ENCODE assay signal across 8 cellular contexts in the genomic region with DNA sequence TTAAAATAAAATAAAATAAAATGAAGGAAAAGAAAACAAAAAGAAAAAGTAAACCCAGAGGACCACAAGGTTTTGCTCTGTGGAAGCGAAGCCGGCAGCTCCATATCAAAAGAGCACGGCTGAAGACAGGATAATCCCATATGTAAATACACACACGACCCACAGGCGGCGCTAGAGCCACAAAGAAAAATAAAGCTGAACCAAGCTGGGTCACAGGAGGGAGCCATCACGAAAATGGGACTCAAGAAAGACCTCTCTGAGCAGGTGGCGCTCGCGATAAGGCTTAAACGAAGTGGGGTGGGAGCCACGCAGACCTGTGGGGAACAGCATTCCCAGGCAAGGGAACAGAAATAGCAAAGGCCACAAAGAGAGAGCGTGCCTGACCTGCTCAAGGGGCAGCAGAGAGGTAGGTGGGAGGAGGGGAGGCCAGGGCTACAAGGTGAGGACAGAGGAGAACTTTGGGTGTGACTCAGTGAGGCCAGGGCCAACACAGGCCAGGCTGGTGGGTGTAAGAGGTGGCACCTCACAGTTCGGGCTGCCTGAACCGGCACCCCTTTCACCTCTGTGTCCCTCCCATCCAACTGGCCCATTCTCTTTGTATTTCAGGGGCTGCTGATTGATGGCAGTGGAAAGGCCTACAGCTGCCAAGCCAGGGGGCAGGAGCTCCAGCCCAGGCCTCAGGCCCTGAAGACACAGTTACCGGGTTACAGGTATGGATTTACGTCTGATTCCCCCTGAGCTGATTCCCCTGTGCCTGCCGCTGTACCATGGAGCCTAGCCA. TPM values are rescaled to one million over a fixed set of nuclear protein-coding genes. Genes with fewer than 3 reads are reported as not detected.
A peak's percentile ranks its signal among the peaks of the same experiment; 100 is the strongest.
DNase-seq lines count a peak whose midpoint lies in the region; ATAC-seq and TF ChIP-seq lines count a peak whose summit lies in the region.

No MANE protein-coding gene starts in this region.

- DNase-seq in AG10803 (ENCODE audit: low read depth) (peak; percentile 66), HCT116 (ENCODE audit: low read depth, low spot score) (peak; percentile 67), NCI-H524 (lab: John Stamatoyannopoulos, UW) (peak; percentile 88 to 93), dermis blood vessel endothelial cell (peak; percentile 89), lower lobe of right lung (peak; percentile 67)
- DNase-seq in activated CD4-positive, alpha-beta T cell treated with anti-CD3 and anti-CD28 coated beads for 4 hours, result peak; percentile 49 to 53
- peak; percentile 44 to 56 for DNase-seq in stimulated activated CD8-positive, alpha-beta memory T cell treated with anti-CD3 and anti-CD28 coated beads, Interleukin-15, amount 100 ng/mL, for 48 hours (ENCODE audit: low read depth in 2 of 2)

- ATAC-seq in HCT116 (peak; percentile 77), lower lobe of right lung (peak; percentile 73 to 80), GM21390 (IDR thresholded peaks at IDR 0.05; ENCODE audit: unreplicated experiment) (no peak)

- BruUV-seq in HCT116 (replicated peaks; lab: Mats Ljungman, UMichigan), result no TSS peak

- H3K4me3 ChIP-seq in AG10803 (ENCODE audit: low read length) (no peak overlapping the region), HCT116 (replicated peaks in 1 of 2; ENCODE audit: low read depth in 1 of 2, low read length in 2 of 2) (no peak overlapping the region), lower lobe of right lung (no peak overlapping the region)

- no peaks in the 10 kb centered on the region for H3K27me3 ChIP-seq in HCT116 (ENCODE audit: insufficient read depth, low read length)
- no peaks in the 10 kb centered on the region for H3K27me3 ChIP-seq in lower lobe of right lung (ENCODE audit: low read depth)

- H3K9me3 ChIP-seq in HCT116 (ENCODE audit: control insufficient read depth in 1 of 2, insufficient read depth in 1 of 2, low read depth in 1 of 2, low read length in 2 of 2), result peaks cover 4 to 15% of the 10 kb centered on the region in 2 experiments; a peak in 2 of 4 replicates
- no peaks in the 10 kb centered on the region for H3K9me3 ChIP-seq in lower lobe of right lung

- intact Hi-C loops in HCT116 (cut with micrococcal nuclease), result loop anchor here (1.0 to 5.0 kb wide), 3 partner anchors 67 to 386 kb away; no protein-coding TSS in a partner anchor
- intact Hi-C loops in lower lobe of right lung (cut with DNase I), result loop anchor here (10.0 kb wide), 1 partner anchor 63 kb away; no protein-coding TSS in a partner anchor

- no peaks in the 10 kb centered on the region for H3K36me3 ChIP-seq in HCT116 (ENCODE audit: control insufficient read depth in 1 of 2, insufficient read depth in 2 of 2, low read length in 2 of 2)
- H3K36me3 ChIP-seq in lower lobe of right lung, result no peaks in the 10 kb centered on the region

- peak; percentile 93 for TF ChIP-seq RAD21 in HCT116 (IDR thresholded peaks at IDR 0.05; ENCODE audit: low read depth)

- H3K9ac ChIP-seq in HCT116 (ENCODE audit: low read length), result no peak overlapping the region

- TF ChIP-seq CTCF in AG10803 (conservative IDR thresholded peaks at IDR 0.05; ENCODE audit: low read length) (peak; percentile 80), HCT116 (IDR thresholded peaks at IDR 0.05 in 2 of 3, conservative IDR thresholded peaks at IDR 0.05 in 1 of 3; ENCODE audit: borderline replicate concordance in 1 of 3, insufficient read depth in 1 of 3, low read depth in 2 of 3, low read length in 2 of 3) (peak; percentile 72 to 98 (median 86)), lower lobe of right lung (IDR thresholded peaks at IDR 0.05) (peak; percentile 84)

- H3K4me2 ChIP-seq in HCT116 (ENCODE audit: low read length), result no peak overlapping the region

- no peaks in the 10 kb centered on the region for H4K20me1 ChIP-seq in HCT116 (ENCODE audit: insufficient read depth)

- no peaks in the 10 kb centered on the region for H3K9me2 ChIP-seq in HCT116 (ENCODE audit: insufficient read depth)

- H3K27ac ChIP-seq in HCT116 (ENCODE audit: low read depth, low read length), result no peak overlapping the region
- H3K27ac ChIP-seq in lower lobe of right lung, result no peak overlapping the region

- H3K4me1 ChIP-seq in HCT116 (ENCODE audit: control insufficient read depth in 1 of 2, insufficient read depth in 2 of 2, low read length in 2 of 2) (no peaks in the 10 kb centered on the region), lower lobe of right lung (no peaks in the 10 kb centered on the region)

- TF ChIP-seq POLR2A in HCT116 (IDR thresholded peaks at IDR 0.05; ENCODE audit: borderline replicate concordance, extremely low read depth, insufficient read depth, insufficient read length), result no peak

- H3K79me2 ChIP-seq in HCT116 (ENCODE audit: insufficient read depth, low read length), result no peaks in the 10 kb centered on the region

- CTCF ChIA-PET in HCT116 (lab: Charles Lee), result interaction anchor here (0.6 to 2.9 kb wide), 21 partner anchors 10 to 552 kb away, joined by 3 to 66 read pairs (median 5); no protein-coding TSS in a partner anchor

- POLR2A ChIA-PET in HCT116 (lab: Charles Lee), result interaction anchor here (1.1 kb wide), 1 partner anchor 66 kb away, joined by 3 read pairs; no protein-coding TSS in a partner anchor

- RAD21 ChIA-PET in HCT116 (lab: Charles Lee; ENCODE audit: low non-redundant PET in 1 of 2, low total read pairs in 2 of 2, uncharacterized antibody in 2 of 2, unreplicated experiment in 2 of 2), result interaction anchor here (0.6 to 1.2 kb wide), 7 partner anchors 62 to 304 kb away, joined by 3 to 10 read pairs (median 7); no protein-coding TSS in a partner anchor

- peak overlapping the region; percentile 28 for H2AFZ ChIP-seq in HCT116 (ENCODE audit: low read depth, low read length, poor library complexity, severe bottlenecking)

TF ChIP-seq in HCT116, 20 proteins besides CTCF, POLR2A, EP300 and RAD21:
- no peak for TF ChIP-seq FOSL1 (IDR thresholded peaks at IDR 0.05; ENCODE audit: low read depth)
- TF ChIP-seq CBX3 (IDR thresholded peaks at IDR 0.05; ENCODE audit: low read depth), result peak; percentile 27; the same call in 1 of the 2 replicates

RNA-seq across cellular contexts. Expression of gene PTGIS, which starts 26.0 kb away (rescaled TPM):
- 0.25 TPM for total RNA-seq in HCT116 (2021; ENCODE audit: unreplicated experiment)
- polyA plus RNA-seq in HCT116 (2012), result not detected in 2 replicates
- total RNA-seq in dermis blood vessel endothelial cell, result 1.9 and 2.0 TPM in 2 replicates
- 41.2 TPM for total RNA-seq in lower lobe of right lung

RNA-seq across cellular contexts. Expression of gene KCNB1, which starts 59.5 kb away (rescaled TPM):
- total RNA-seq in HCT116 (2021; ENCODE audit: unreplicated experiment), result 0.79 TPM
- 0.39 and 0.47 TPM in 2 replicates for polyA plus RNA-seq in HCT116 (2012)
- total RNA-seq in dermis blood vessel endothelial cell, result under 0.01 TPM in 1 of 2 replicates, not detected in the other
- total RNA-seq in lower lobe of right lung, result 0.53 TPM

Comparison
In these comparisons a context has a peak if more than half of its experiments do, and no peak if none do; other contexts are left out.
1. RNA of gene PTGIS, which starts 26.0 kb away (total RNA-seq): 41.2 TPM in lower lobe of right lung (single experiment); 1.9 to 2.0 TPM in dermis blood vessel endothelial cell and 0.25 TPM in HCT116 (single experiment); every median in the first group is over 10 times any median in the second.
2. Peak in every context shown above with its lines, with median percentiles within 50 percentile points of each other: DNase-seq and CTCF ChIP-seq.